9 cellular contexts compared by ENCODE assay signal in genomic region chr2:144414324-144414845, GRCh38.
DNase-seq lines count a peak whose midpoint lies in the region; ATAC-seq and TF ChIP-seq lines count a peak whose summit lies in the region.
"Had no signal": no experiment of that assay in that cellular context is flagged by ENCODE, and none has a peak within 500 bp of the region (broad histone marks: within the 10 kb centered on the region; RNA-seq: fewer than 3 reads in every experiment).

No MANE protein-coding gene starts in this region.

- no peak overlapping the region for H3K27ac ChIP-seq in SK-N-SH (ENCODE audit: low read depth in 2 of 2, low read length in 1 of 2)
- H3K27ac ChIP-seq: 22Rv1 had no signal

- peaks cover 3 to 7% of the 10 kb centered on the region in 2 donors for H3K9me3 Mint-ChIP-seq in activated naive CD4-positive, alpha-beta T cell treated with anti-CD3 and anti-CD28 coated beads, Interleukin-2, amount 50 U/mL, for 72 hours

- H3K36me3 Mint-ChIP-seq in activated naive CD4-positive, alpha-beta T cell treated with anti-CD3 and anti-CD28 coated beads, Interleukin-2, amount 50 U/mL, for 72 hours, result peaks cover 0 to 5% of the 10 kb centered on the region in 2 donors

- no peak overlapping the region for H3K4me2 ChIP-seq in SK-N-SH

- POLR2A ChIA-PET in SK-N-SH (lab: Yijun Ruan, JAX), result no interaction called here

- H3K79me2 ChIP-seq in SK-N-SH (ENCODE audit: insufficient read depth), result no peaks in the 10 kb centered on the region; the same call in 1 of the 2 replicates

- H3K4me1 ChIP-seq in SK-N-SH (ENCODE audit: control insufficient read depth in 1 of 2, insufficient read depth in 2 of 2, low read depth in 1 of 2, low read length in 1 of 2), result no peaks in the 10 kb centered on the region

- intact Hi-C loops in lower leg skin (cut with DNase I; ENCODE audit: low total_unique reads), result no loop called here

- H3K27me3 ChIP-seq in SK-N-SH (ENCODE audit: insufficient read depth) (no peaks in the 10 kb centered on the region), MG63 (no peaks in the 10 kb centered on the region)

- H3K4me3 ChIP-seq in SK-N-SH (ENCODE audit: low read depth in 2 of 2, low read length in 1 of 2) (no peak overlapping the region), lower leg skin (ENCODE audit: low read depth, poor library complexity, severe bottlenecking) (no peak overlapping the region), MG63 (no peak overlapping the region)

- H3K36me3 ChIP-seq in SK-N-SH (replicated peaks in 1 of 2; ENCODE audit: control insufficient read depth in 1 of 2, insufficient read depth in 2 of 2, low read length in 1 of 2) (peaks cover 23 to 54% of the 10 kb centered on the region in 2 experiments), MG63 (peaks cover 32% of the 10 kb centered on the region)

- H4K20me1 ChIP-seq in SK-N-SH (ENCODE audit: insufficient read depth), result no peaks in the 10 kb centered on the region

- no peaks in the 10 kb centered on the region for H3K9me2 ChIP-seq in SK-N-SH

- CTCF ChIA-PET in SK-N-SH (lab: Yijun Ruan, JAX), result interaction anchor here (2.0 kb wide), 1 partner anchor 16 kb away, joined by 4 read pairs; no protein-coding TSS in a partner anchor

- 91% methylated on average over 4 of the region's 5 CpGs for WGBS in SK-N-SH (ENCODE audit: low lambda C conversion rate)
- WGBS in lower leg skin, 2 donors, result 87 to 91% methylated on average over 5 of the region's 5 CpGs

- TF ChIP-seq CTCF in SK-N-SH (IDR thresholded peaks at IDR 0.05) (no peak), lower leg skin (IDR thresholded peaks at IDR 0.05) (no peak)

- TF ChIP-seq EP300 in SK-N-SH (IDR thresholded peaks at IDR 0.05; ENCODE audit: borderline replicate concordance in 1 of 2, low read depth in 1 of 2, low read length in 1 of 2), result no peak

- H3K9me3 ChIP-seq in SK-N-SH, result no peaks in the 10 kb centered on the region
- no peaks in the 10 kb centered on the region for H3K9me3 ChIP-seq in MG63

- no peaks in the 10 kb centered on the region for H3F3A ChIP-seq in SK-N-SH (replicated peaks; ENCODE audit: insufficient read depth)

- no peak overlapping the region for H2AFZ ChIP-seq in SK-N-SH (ENCODE audit: low read depth)

- ATAC-seq in SK-N-SH treated with all-trans-retinoic acid at 6 μM for 48 hours (no peak), HG03045 (IDR thresholded peaks at IDR 0.05; ENCODE audit: unreplicated experiment) (peak; percentile 92)
- peak; percentile 97 for ATAC-seq in activated naive CD4-positive, alpha-beta T cell treated with anti-CD3 and anti-CD28 coated beads, Interleukin-2, amount 50 U/mL, for 72 hours

- no peak for TF ChIP-seq POLR2A in lower leg skin (IDR thresholded peaks at IDR 0.05)

- TF ChIP-seq RAD21 in SK-N-SH (IDR thresholded peaks at IDR 0.05; ENCODE audit: low read length), result no peak

- DNase-seq in SK-N-SH (no peak), lower leg skin (ENCODE audit: low spot score in 2 of 2) (peak; percentile 43 to 85), MG63 (no peak), NCI-H2107 (lab: John Stamatoyannopoulos, UW) (no peak), activated gamma-delta T cell (lab: John Stamatoyannopoulos, UW) (no peak)
- peak in 1 of 2 donors; percentile 9 for DNase-seq in activated naive CD4-positive, alpha-beta T cell treated with anti-CD3 and anti-CD28 coated beads, Interleukin-2, amount 50 U/mL, for 72 hours (ENCODE audit: low spot score in 2 of 2)

- no peak overlapping the region for H3K27ac Mint-ChIP-seq in activated naive CD4-positive, alpha-beta T cell treated with anti-CD3 and anti-CD28 coated beads, Interleukin-2, amount 50 U/mL, for 72 hours

- H3K9ac ChIP-seq in SK-N-SH, result no peak overlapping the region

TF ChIP-seq in SK-N-SH, 30 proteins besides CTCF, POLR2A, EP300 and RAD21:
- 0 out of 2 replicates have a peak, but pooled peaks have one; percentile 11 for TF ChIP-seq FOSL2 (IDR thresholded peaks at IDR 0.05; ENCODE audit: borderline replicate concordance, low read depth)
- TF ChIP-seq MAX (IDR thresholded peaks at IDR 0.05; ENCODE audit: low read depth), result no peak

TF ChIP-seq in SK-N-SH treated with all-trans-retinoic acid at 6 μM for 48 hours, 23 proteins besides CTCF, POLR2A, EP300 and RAD21:
- TF ChIP-seq TCF4 (CRISPR knock-in tag; IDR thresholded peaks at IDR 0.05; ENCODE audit: borderline replicate concordance), result no peak
- TF ChIP-seq ZNF8 (CRISPR knock-in tag; IDR thresholded peaks at IDR 0.05), result no peak
- TF ChIP-seq OSR1 (CRISPR knock-in tag; IDR thresholded peaks at IDR 0.05), result no peak
- TF ChIP-seq CREB5 (CRISPR knock-in tag; IDR thresholded peaks at IDR 0.05; ENCODE audit: low read depth), result no peak

Comparison
In these comparisons a context has a peak if more than half of its experiments do, and no peak if none do; other contexts are left out.
1. DNase-seq: peak in lower leg skin (2 of 2); none in SK-N-SH (single experiment), MG63 (single experiment), NCI-H2107 (single experiment) and activated gamma-delta T cell (single experiment).